In the genomic region with DNA sequence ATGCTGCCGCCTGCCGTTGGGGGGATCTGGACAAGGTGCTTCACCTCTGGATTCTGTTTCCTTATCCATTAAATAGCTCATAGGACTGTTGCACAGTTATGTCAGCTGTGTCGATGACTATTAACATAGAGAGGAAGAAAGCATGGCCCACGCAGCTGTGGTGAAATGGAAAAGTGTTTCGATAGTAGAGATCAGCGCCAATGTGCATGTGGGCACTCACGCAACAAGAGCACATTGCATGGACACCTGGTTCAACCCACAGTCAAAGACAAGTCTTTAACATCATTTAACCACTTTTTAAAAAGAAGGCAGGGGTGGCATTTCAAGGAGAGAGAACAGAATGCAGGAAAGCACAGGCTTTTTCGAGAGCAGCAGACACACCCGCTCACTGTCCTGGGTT, we compare ENCODE assay signal across 2 cellular contexts.
TF ChIP-seq lines count a peak whose summit lies in the region.

No MANE protein-coding gene starts in this region.

TF ChIP-seq in GM23338, 12 proteins besides CTCF, POLR2A, EP300 and RAD21 (continued from another document):
- no peak for TF ChIP-seq ZNF114 (CRISPR knock-in tag; IDR thresholded peaks at IDR 0.05)

TF ChIP-seq in WTC11, 78 proteins besides CTCF, POLR2A, EP300 and RAD21 (continued from another document):
- TF ChIP-seq GTF2I (CRISPR knock-in tag; conservative IDR thresholded peaks at IDR 0.05) (no peak), TEAD4 (CRISPR knock-in tag; IDR thresholded peaks at IDR 0.05) (no peak), ZNF416 (CRISPR knock-in tag; IDR thresholded peaks at IDR 0.05) (no peak), NR3C1 (CRISPR knock-in tag; conservative IDR thresholded peaks at IDR 0.05; ENCODE audit: low read depth) (no peak)
